Comparison of ENCODE assay signal across 23 cellular contexts in the genomic region with DNA sequence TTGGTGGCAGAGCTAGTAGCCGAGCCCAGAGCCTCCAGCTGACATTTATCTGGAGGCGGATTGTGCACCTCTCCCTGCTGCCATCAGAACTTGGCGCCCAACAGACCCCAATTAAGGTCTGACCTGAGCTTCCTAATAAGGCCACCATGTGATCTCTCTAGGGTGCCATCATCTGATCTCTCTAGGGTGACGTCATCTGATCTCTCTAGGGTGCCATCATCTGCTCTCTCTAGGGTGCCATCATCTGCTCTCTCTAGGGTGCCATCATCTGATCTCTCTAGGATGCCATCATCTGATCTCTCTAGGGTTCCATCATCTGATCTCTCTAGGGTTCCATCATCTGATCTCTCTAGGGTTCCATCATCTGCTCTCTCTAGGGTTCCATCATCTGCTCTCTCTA. TPM values are rescaled to one million over a fixed set of nuclear protein-coding genes. Genes with fewer than 3 reads are reported as not detected.
"Had no signal": no experiment of that assay in that cellular context is flagged by ENCODE, and none has a peak within 500 bp of the region (broad histone marks: within the 10 kb centered on the region; RNA-seq: fewer than 3 reads in every experiment).

No MANE protein-coding gene starts in this region.

- H3K4me3 ChIP-seq: lower lobe of right lung, pancreas, prostate gland, smooth muscle cell, tibial nerve, uterus had no signal

- H3K4me1 ChIP-seq: lower lobe of right lung, pancreas, prostate gland, tibial nerve, uterus had no signal

- ATAC-seq: left lobe of liver; lower lobe of right lung; naive thymus-derived CD8-positive, alpha-beta T cell; pancreas; right cardiac atrium; stimulated activated memory B cell treated with anti-CD40 and anti-IgM and Interleukin-4, amounts not matched to agents 10 μg/mL and 1 μg/mL and 100 μg/mL, for 72 hours; stimulated activated naive CD8-positive, alpha-beta T cell treated with anti-CD3 and anti-CD28 coated beads, Interleukin-15, amount 100 ng/mL, for 72 hours had no signal

- H3K4me2 ChIP-seq: smooth muscle cell had no signal

- DNase-seq: kidney glomerular epithelial cell; lower lobe of right lung; mammary epithelial cell; mesenchymal stem cell; naive thymus-derived CD8-positive, alpha-beta T cell; nucleus accumbens; pancreas; retina; right cardiac atrium; stimulated activated CD4-positive, alpha-beta T cell treated with anti-CD3 and anti-CD28 coated beads, Interleukin-1b, Interleukin-23, amount 100 ng/mL, for 48 hours; stimulated activated CD4-positive, alpha-beta T cell treated with anti-CD3 and anti-CD28 coated beads, Interleukin-2, amount 100 ng/mL, for 48 hours; stimulated activated CD4-positive, alpha-beta T cell treated with anti-CD3 and anti-CD28 coated beads, Interleukin-4, amount 100 ng/mL, for 4 hours; stimulated activated CD8-positive, alpha-beta memory T cell treated with anti-CD3 and anti-CD28 coated beads, Interleukin-4, amount 100 ng/mL, for 48 hours; stimulated activated naive CD4-positive, alpha-beta T cell treated with Interleukin-2 at 50 U/mL for 16 hours; stimulated activated naive CD8-positive, alpha-beta T cell treated with anti-CD3 and anti-CD28 coated beads, Interleukin-15, amount 100 ng/mL, for 72 hours; substantia nigra; uterus had no signal

- H3K9me3 ChIP-seq: lower lobe of right lung, pancreas, prostate gland, tibial nerve, uterus had no signal

- H3K27ac ChIP-seq: lower lobe of right lung, pancreas, prostate gland, tibial nerve, uterus had no signal

- H3K36me3 ChIP-seq: lower lobe of right lung, pancreas, prostate gland, tibial nerve, uterus had no signal

RNA-seq across cellular contexts. Expression of gene KCNF1, which starts 6.2 kb away (rescaled TPM):
- total RNA-seq: left lobe of liver; lower lobe of right lung; naive thymus-derived CD8-positive, alpha-beta T cell; smooth muscle cell had no signal
- polyA plus RNA-seq: liver; naive thymus-derived CD8-positive, alpha-beta T cell had no signal
